ENCODE assay signal across 10 cellular contexts in the genomic region with DNA sequence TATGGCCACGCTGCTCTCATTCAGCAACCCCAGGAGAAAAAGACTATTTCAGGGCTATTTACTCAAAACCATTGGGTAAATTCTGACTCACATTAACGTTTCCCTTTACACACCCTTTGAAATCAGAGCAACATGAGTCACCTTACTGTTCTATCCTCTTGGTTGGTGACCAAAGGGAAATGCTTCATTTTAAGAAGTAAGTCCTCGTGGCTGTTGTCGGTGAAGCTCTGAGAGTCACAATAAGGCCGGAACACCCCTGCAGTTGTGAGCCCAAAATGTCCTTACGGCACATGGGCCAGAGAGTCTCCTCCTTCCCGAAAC. TPM values are rescaled to one million over a fixed set of nuclear protein-coding genes. Genes with fewer than 3 reads are reported as not detected.
A peak's percentile ranks its signal among the peaks of the same experiment; 100 is the strongest.
DNase-seq lines count a peak whose midpoint lies in the region; ATAC-seq, FAIRE-seq and TF ChIP-seq lines count a peak whose summit lies in the region.
"Had no signal": no experiment of that assay in that cellular context is flagged by ENCODE, and none has a peak within 500 bp of the region (broad histone marks: within the 10 kb centered on the region; RNA-seq: fewer than 3 reads in every experiment).

No MANE protein-coding gene starts in this region.

- no peak for FAIRE-seq in HepG2 (lab: Jason Lieb, UNC)
- FAIRE-seq: endometrium, GM19239 had no signal

- no peak overlapping the region; the same call in 1 of the 2 replicates for H3K4me2 ChIP-seq in HepG2 (ENCODE audit: low read depth, low read length)

- ATAC-seq in HepG2 (peak; percentile 78; the same call in 2 of the 3 replicates), HG03159 (IDR thresholded peaks at IDR 0.05; ENCODE audit: unreplicated experiment) (no peak)

- no peak for TF ChIP-seq POLR2A in HepG2 (IDR thresholded peaks at IDR 0.05; ENCODE audit: insufficient read depth in 1 of 2, low read depth in 2 of 2, low read length in 2 of 2)
- TF ChIP-seq POLR2A in thyroid gland (IDR thresholded peaks at IDR 0.05): no peak

- intact Hi-C loops in HepG2 (cut with micrococcal nuclease; ENCODE audit: unreplicated experiment) (no loop called here), thyroid gland (cut with DNase I) (loop anchor here (10.0 kb wide), 1 partner anchor 314 kb away; no protein-coding TSS in a partner anchor)

- 36% methylated on average over 7 of the region's 7 CpGs for WGBS in HepG2 (ENCODE audit: low lambda C conversion rate)
- 81 to 82% methylated on average over 7 of the region's 7 CpGs for WGBS in thyroid gland, 2 donors

- H3K4me3 ChIP-seq in brain microvascular endothelial cell (ENCODE audit: low read depth, low read length) (no peak overlapping the region), HepG2 (replicated peaks in 1 of 3; ENCODE audit: insufficient read depth in 1 of 3, low read depth in 2 of 3, low read length in 3 of 3) (no peak overlapping the region), thyroid gland (replicated peaks in 1 of 3) (no peak overlapping the region)

- CTCF ChIA-PET in HepG2 (lab: Yijun Ruan, JAX; ENCODE audit: low intra/inter-chr PET ratio, low total read pairs): no interaction called here

- H3K4me1 ChIP-seq in HepG2 (ENCODE audit: insufficient read depth, low read length) (peaks cover 65% of the 10 kb centered on the region), thyroid gland (no peaks in the 10 kb centered on the region)

- H3K36me3 ChIP-seq in brain microvascular endothelial cell (replicated peaks) (no peaks in the 10 kb centered on the region), HepG2 (replicated peaks in 1 of 2; ENCODE audit: control insufficient read depth in 1 of 2, insufficient read depth in 2 of 2, low read length in 2 of 2) (no peaks in the 10 kb centered on the region), thyroid gland (no peaks in the 10 kb centered on the region)

- no peaks in the 10 kb centered on the region for H3K9me3 ChIP-seq in HepG2 (ENCODE audit: low read length)
- no peaks in the 10 kb centered on the region for H3K9me3 ChIP-seq in thyroid gland

- TF ChIP-seq EP300 in HepG2 (IDR thresholded peaks at IDR 0.05; ENCODE audit: low read depth in 2 of 2, low read length in 2 of 2) (peak in 1 of 2 experiments; percentile 61; a peak in 1 of 4 replicates), HepG2 (CRISPR knock-in tag; IDR thresholded peaks at IDR 0.05; ENCODE audit: borderline replicate concordance) (peak; percentile 39; the same call in 1 of the 2 replicates)

- H2AFZ ChIP-seq in HepG2 (ENCODE audit: low read length): no peak overlapping the region

- in situ Hi-C loops in brain microvascular endothelial cell (cut with HindIII; ENCODE audit: low pct_ligation_motif_present, low sequenced_read_pairs): no loop called here
- in situ Hi-C loops in HepG2 (cut with HindIII; ENCODE audit: extremely low pct_ligation_motif_present, low pct_unique_long_range_greater_than_20kb): no loop called here

- no peaks in the 10 kb centered on the region for H3K79me2 ChIP-seq in HepG2 (ENCODE audit: insufficient read depth, low read length)

- DNase-seq in AG08395 (ENCODE audit: low spot score) (peak; percentile 83), LoVo (ENCODE audit: low spot score) (peak; percentile 79), brain microvascular endothelial cell (peak; percentile 61), HepG2 (ENCODE audit: low spot score) (peak; percentile 78), thyroid gland (no peak), NCI-H510A (lab: John Stamatoyannopoulos, UW) (no peak), HUDEP-2 (lab: John Stamatoyannopoulos, UW; ENCODE audit: unreplicated experiment in 76 of 76) (no peak)

- H3K27ac ChIP-seq in brain microvascular endothelial cell (peak overlapping the region; percentile 23), HepG2 (ENCODE audit: extremely low read length, insufficient read depth, low read length) (peak overlapping the region; percentile 43), thyroid gland (peak overlapping the region in 1 of 3 donors; percentile 49)

- no peak for TF ChIP-seq CTCF in brain microvascular endothelial cell (IDR thresholded peaks at IDR 0.05; ENCODE audit: low read depth, low read length, missing control alignments)
- TF ChIP-seq CTCF in HepG2 (CRISPR knock-in tag; IDR thresholded peaks at IDR 0.05): no peak
- TF ChIP-seq CTCF in thyroid gland (IDR thresholded peaks at IDR 0.05): no peak

- POLR2A ChIA-PET in HepG2 (lab: Yijun Ruan, JAX): interaction anchor here (1.5 kb wide), 1 partner anchor 9 kb away, joined by 6 read pairs; no protein-coding TSS in a partner anchor

- BruUV-seq in HepG2 (replicated peaks; lab: Mats Ljungman, UMichigan): no TSS peak

- TF ChIP-seq RAD21 in HepG2 (CRISPR knock-in tag; IDR thresholded peaks at IDR 0.05): no peak

- H4K20me1 ChIP-seq in HepG2 (ENCODE audit: insufficient read depth, low read length): no peaks in the 10 kb centered on the region

- no peak overlapping the region for H3K9ac ChIP-seq in HepG2 (ENCODE audit: insufficient read depth, low read depth, low read length)

- H3K27me3 ChIP-seq in brain microvascular endothelial cell (replicated peaks) (no peaks in the 10 kb centered on the region), HepG2 (ENCODE audit: control insufficient read depth in 1 of 2, insufficient read depth in 2 of 2, low read length in 2 of 2) (no peaks in the 10 kb centered on the region), thyroid gland (no peaks in the 10 kb centered on the region)

TF ChIP-seq in HepG2, 621 proteins besides CTCF, POLR2A, EP300 and RAD21 (continues in another document):
- TF ChIP-seq DNMT1 (CRISPR knock-in tag; IDR thresholded peaks at IDR 0.05): no peak
- TF ChIP-seq ARID2 (CRISPR knock-in tag; IDR thresholded peaks at IDR 0.05; ENCODE audit: borderline replicate concordance): no peak
- TF ChIP-seq, protein P1, sequence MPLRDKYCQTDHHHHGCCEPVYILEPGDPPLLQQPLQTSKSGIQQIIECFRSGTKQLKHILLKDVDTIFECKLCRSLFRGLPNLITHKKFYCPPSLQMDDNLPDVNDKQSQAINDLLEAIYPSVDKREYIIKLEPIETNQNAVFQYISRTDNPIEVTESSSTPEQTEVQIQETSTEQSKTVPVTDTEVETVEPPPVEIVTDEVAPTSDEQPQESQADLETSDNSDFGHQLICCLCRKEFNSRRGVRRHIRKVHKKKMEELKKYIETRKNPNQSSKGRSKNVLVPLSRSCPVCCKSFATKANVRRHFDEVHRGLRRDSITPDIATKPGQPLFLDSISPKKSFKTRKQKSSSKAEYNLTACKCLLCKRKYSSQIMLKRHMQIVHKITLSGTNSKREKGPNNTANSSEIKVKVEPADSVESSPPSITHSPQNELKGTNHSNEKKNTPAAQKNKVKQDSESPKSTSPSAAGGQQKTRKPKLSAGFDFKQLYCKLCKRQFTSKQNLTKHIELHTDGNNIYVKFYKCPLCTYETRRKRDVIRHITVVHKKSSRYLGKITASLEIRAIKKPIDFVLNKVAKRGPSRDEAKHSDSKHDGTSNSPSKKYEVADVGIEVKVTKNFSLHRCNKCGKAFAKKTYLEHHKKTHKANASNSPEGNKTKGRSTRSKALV (CRISPR knock-in tag; IDR thresholded peaks at IDR 0.05): no peak
- TF ChIP-seq SOX13 (IDR thresholded peaks at IDR 0.05): no peak
- 0 out of 4 replicates have a peak, but pooled peaks of 1 of the 2 experiments have one; percentile 16 for TF ChIP-seq SOX13 (CRISPR knock-in tag; conservative IDR thresholded peaks at IDR 0.05 in 1 of 2, IDR thresholded peaks at IDR 0.05 in 1 of 2)

RNA-seq across cellular contexts. Expression of a gene that starts 56.3 kb away (rescaled TPM):
- 22.5 and 24.7 TPM in 2 replicates for total RNA-seq in HepG2 (2016; rRNA removed; fragmentation: Illumina TruSeq; extraction: Trizol)
- 4.3 and 5.4 TPM in 2 replicates for total RNA-seq in HepG2 (2016; cell fraction: cytosol; rRNA removed; fragmentation: Illumina TruSeq; extraction: Trizol; ENCODE audit: low read depth)
- 21.4 and 23.6 TPM in 2 replicates for total RNA-seq in HepG2 (2016; cell fraction: insoluble cytoplasmic fraction; rRNA removed; fragmentation: Illumina TruSeq; extraction: Trizol)
- total RNA-seq in HepG2 (2016; cell fraction: membrane; rRNA removed; fragmentation: Illumina TruSeq; extraction: Trizol): 14.5 and 17.5 TPM in 2 replicates
- 31.3 and 35.8 TPM in 2 replicates for total RNA-seq in HepG2 (2016; cell fraction: nucleus; rRNA removed; fragmentation: Illumina TruSeq; extraction: Trizol)
- polyA plus RNA-seq in HepG2 (2011; rRNA removed): 33.4 and 35.4 TPM in 2 replicates
- polyA plus RNA-seq in HepG2 (2011; cell fraction: cytosol; rRNA removed): 19.4 and 28.2 TPM in 2 replicates
- polyA plus RNA-seq in HepG2 (2011; cell fraction: nucleus; rRNA removed): 51.7 and 53.2 TPM in 2 replicates
- 31.5 and 33.4 TPM in 2 replicates for polyA plus RNA-seq in HepG2 (2012)
- polyA plus RNA-seq in HepG2 (2016; cell fraction: cytosol; fragmentation: Illumina TruSeq; extraction: Trizol; ENCODE audit: low read depth): 1.8 and 1.9 TPM in 2 replicates
- polyA plus RNA-seq in HepG2 (2016; cell fraction: insoluble cytoplasmic fraction; fragmentation: Illumina TruSeq; extraction: Trizol; ENCODE audit: low read depth): 22.0 and 23.2 TPM in 2 replicates
- 7.4 and 7.5 TPM in 2 replicates for polyA plus RNA-seq in HepG2 (2016; cell fraction: membrane; fragmentation: Illumina TruSeq; extraction: Trizol; ENCODE audit: low read depth)
- 70.5 and 74.3 TPM in 2 replicates for polyA plus RNA-seq in HepG2 (2016; cell fraction: nucleus; fragmentation: Illumina TruSeq; extraction: Trizol; ENCODE audit: insufficient read depth, low read depth)
- 0.26 and 48.0 TPM in 2 replicates for polyA minus RNA-seq in HepG2 (2011; rRNA and poly(A)+ RNA removed; ENCODE audit: low replicate concordance)
- polyA minus RNA-seq in HepG2 (2011; cell fraction: cytosol; rRNA and poly(A)+ RNA removed): 37.3 and 43.9 TPM in 2 replicates
- polyA minus RNA-seq in HepG2 (2011; cell fraction: nucleus; rRNA and poly(A)+ RNA removed): 61.7 and 66.8 TPM in 2 replicates
- total RNA-seq in thyroid gland: 100 to 1,000 TPM in 2 of 4 donors, 10 to 100 TPM in 2; 52.2 to 142 (median 100) TPM

Comparison
In these comparisons a context has a peak if more than half of its experiments do, and no peak if none do; other contexts are left out.
1. DNase-seq: peak in AG08395 (single experiment), LoVo (single experiment), brain microvascular endothelial cell (single experiment) and HepG2 (single experiment); none in thyroid gland (0 of 2), NCI-H510A (single experiment) and HUDEP-2 (0 of 76).